7 cellular contexts compared by ENCODE assay signal in genomic region chr19:40819479-40820234, GRCh38. TPM values are rescaled to one million over a fixed set of nuclear protein-coding genes. Genes with fewer than 3 reads are reported as not detected.
DNase-seq lines count a peak whose midpoint lies in the region; ATAC-seq, FAIRE-seq and TF ChIP-seq lines count a peak whose summit lies in the region.
"Not testable (repeated sequence)": the region's sequence is repeated elsewhere in the genome, so short reads cannot be mapped to it uniquely, and the experiment has no call there.

No MANE protein-coding gene starts in this region.

- not testable (repeated sequence) for H3K9ac ChIP-seq in H1 (replicated peaks in 1 of 4; ENCODE audit: extremely low read depth in 1 of 4, low read depth in 3 of 4, low read length in 3 of 4)

- H4K91ac ChIP-seq in H1 (replicated peaks; ENCODE audit: insufficient read length, low read length), result not testable (repeated sequence)

- not testable (repeated sequence) for H3K27me3 Mint-ChIP-seq in activated T-helper 17 cell treated with anti-CD3 and anti-CD28 coated beads, Interleukin-2, amount 50 U/mL, for 72 hours

- not testable (repeated sequence) for H3K4me2 ChIP-seq in H1 (ENCODE audit: insufficient read depth in 1 of 2, low read depth in 2 of 2, low read length in 2 of 2)

- H2BK12ac ChIP-seq in H1 (ENCODE audit: low read depth, low read length), result not testable (repeated sequence)

- not testable (repeated sequence) for H3K79me1 ChIP-seq in H1 (ENCODE audit: low read depth, low read length)

- not testable (repeated sequence) for H3K23ac ChIP-seq in H1 (ENCODE audit: insufficient read length)

- not testable (repeated sequence) for H3K4ac ChIP-seq in H1 (replicated peaks; ENCODE audit: insufficient read length, low read depth, low read length)

- peaks cover 16% of the 10 kb centered on the region for H3K4me1 Mint-ChIP-seq in activated T-helper 17 cell treated with anti-CD3 and anti-CD28 coated beads, Interleukin-2, amount 50 U/mL, for 72 hours

- H3K4me3 Mint-ChIP-seq in activated T-helper 17 cell treated with anti-CD3 and anti-CD28 coated beads, Interleukin-2, amount 50 U/mL, for 72 hours, result peak overlapping the region; percentile 82

- not testable (repeated sequence) for H4K8ac ChIP-seq in H1 (ENCODE audit: extremely low read depth, insufficient read depth, low read length)

- TF ChIP-seq RAD21 in H1 (IDR thresholded peaks at IDR 0.05 in 1 of 2, conservative IDR thresholded peaks at IDR 0.05 in 1 of 2; ENCODE audit: low read depth in 2 of 2, low read length in 2 of 2), result peak; percentile 35 to 51; a peak in 2 of 4 replicates

- WGBS in H1 (ENCODE audit: extremely low coverage in 1 of 2, insufficient coverage in 1 of 2, insufficient read length in 1 of 2, insufficient replicate concordance in 2 of 2, low coverage in 1 of 2, low lambda C conversion rate in 2 of 2, missing lambda C conversion rate in 1 of 2), 2 experiments, result 28% methylated on average over 6 of the region's 6 CpGs; no CpG with 5 or more reads in 1 of the 2 experiments

- not testable (repeated sequence) for H3K18ac ChIP-seq in H1 (ENCODE audit: extremely low read depth, low read length)

- not testable (repeated sequence) for H3K4me3 ChIP-seq in H1 (ENCODE audit: extremely low read depth in 1 of 4, insufficient read depth in 2 of 4, low read depth in 3 of 4, low read length in 4 of 4)

- CTCF ChIA-PET in GM10248 (lab: Yijun Ruan, JAX), result interaction anchor here (0.8 to 4.1 kb wide), 20 partner anchors 9 to 335 kb away, joined by 3 to 60 read pairs (median 4); no protein-coding TSS in a partner anchor
- CTCF ChIA-PET in H1 (lab: Charles Lee; ENCODE audit: partially characterized antibody), result interaction anchor here (0.7 to 3.0 kb wide), 30 partner anchors 9 to 627 kb away, joined by 3 to 16 read pairs (median 3); partner anchors contain the start of genes ACTMAP and SNRPA

- H3K9me3 Mint-ChIP-seq in activated T-helper 17 cell treated with anti-CD3 and anti-CD28 coated beads, Interleukin-2, amount 50 U/mL, for 72 hours, result not testable (repeated sequence)

- H3K79me2 ChIP-seq in H1 (ENCODE audit: control insufficient read depth in 1 of 2, insufficient read depth in 2 of 2, low read length in 2 of 2), result not testable (repeated sequence)

- TF ChIP-seq POLR2A in H1 (IDR thresholded peaks at IDR 0.05; ENCODE audit: control extremely low read depth in 1 of 2, low read depth in 2 of 2, low read length in 2 of 2), result not testable (repeated sequence)

- H3K36me3 Mint-ChIP-seq in activated T-helper 17 cell treated with anti-CD3 and anti-CD28 coated beads, Interleukin-2, amount 50 U/mL, for 72 hours (ENCODE audit: low read depth), result not testable (repeated sequence)

- H3K9me3 ChIP-seq in H1 (ENCODE audit: insufficient read depth in 2 of 2, low read depth in 1 of 2, low read length in 1 of 2), result not testable (repeated sequence)

- POLR2A ChIA-PET in GM10248 (lab: Yijun Ruan, JAX), result not testable (repeated sequence)
- POLR2A ChIA-PET in H1 (lab: Charles Lee; ENCODE audit: partially characterized antibody), result interaction anchor here (0.9 to 2.2 kb wide), 6 partner anchors 9 to 67 kb away, joined by 3 to 8 read pairs (median 4); partner anchors contain the start of gene EGLN2

- H2AK5ac ChIP-seq in H1 (ENCODE audit: low read depth, low read length), result not testable (repeated sequence)

- not testable (repeated sequence) for H2AFZ ChIP-seq in H1 (ENCODE audit: low read length)

- not testable (repeated sequence) for H2BK15ac ChIP-seq in H1 (ENCODE audit: low read length)

- TF ChIP-seq EP300 in H1 (IDR thresholded peaks at IDR 0.05; ENCODE audit: borderline replicate concordance in 1 of 2, low read depth in 2 of 2, low read length in 2 of 2), result not testable (repeated sequence)

- H2BK5ac ChIP-seq in H1 (ENCODE audit: low read depth, low read length), result not testable (repeated sequence)

- not testable (repeated sequence) for H2BK20ac ChIP-seq in H1 (ENCODE audit: low read length)

- H3K27me3 ChIP-seq in H1 (replicated peaks in 1 of 4; ENCODE audit: control insufficient read depth in 3 of 4, extremely low read depth in 1 of 4, insufficient read depth in 3 of 4, low read length in 3 of 4), result not testable (repeated sequence)

- not testable (repeated sequence) for H4K5ac ChIP-seq in H1 (ENCODE audit: insufficient read length, low read depth, low read length)

- not testable (repeated sequence) for H4K20me1 ChIP-seq in H1 (replicated peaks in 1 of 2; ENCODE audit: control insufficient read depth in 1 of 2, insufficient read depth in 2 of 2, low read length in 2 of 2)

- not testable (repeated sequence) for H3K4me1 ChIP-seq in H1 (replicated peaks in 1 of 4; ENCODE audit: control insufficient read depth in 3 of 4, insufficient read depth in 4 of 4, low read length in 3 of 4)

- TF ChIP-seq CTCF in GM10248 (IDR thresholded peaks at IDR 0.05; ENCODE audit: control extremely low read depth, extremely low read depth, low read depth, missing control alignments), result peak; percentile 55
- peak in 2 of 3 experiments; percentile 41 to 48; a peak in 2 of 4 replicates for TF ChIP-seq CTCF in H1 (IDR thresholded peaks at IDR 0.05; ENCODE audit: control extremely low read depth in 1 of 3, insufficient read depth in 1 of 3, low read depth in 1 of 3, low read length in 3 of 3)

- H3K14ac ChIP-seq in H1 (ENCODE audit: insufficient read length), result not testable (repeated sequence)

- not testable (repeated sequence) for H3K23me2 ChIP-seq in H1 (ENCODE audit: low read depth, low read length)

- not testable (repeated sequence) for H3K27ac Mint-ChIP-seq in activated T-helper 17 cell treated with anti-CD3 and anti-CD28 coated beads, Interleukin-2, amount 50 U/mL, for 72 hours

- H2BK120ac ChIP-seq in H1 (replicated peaks; ENCODE audit: low read depth, low read length), result not testable (repeated sequence)

- not testable (repeated sequence) for H3K27ac ChIP-seq in H1 (ENCODE audit: low read depth, low read length)

- not testable (repeated sequence) for H3K56ac ChIP-seq in H1 (replicated peaks; ENCODE audit: insufficient read length, low read depth, low read length)

- not testable (repeated sequence) for DNase-seq in GM10248 (ENCODE audit: extremely low spot score)
- peak; percentile 44 for DNase-seq in NCI-H1694 treated with DMSO at 0.1 percent for 48 hours (lab: John Stamatoyannopoulos, UW)
- peak; percentile 58 for DNase-seq in T follicular helper cell (ENCODE audit: low read depth)
- peak in 1 of 2 experiments; percentile 67 for DNase-seq in H1 (ENCODE audit: low read depth in 1 of 2, low spot score in 2 of 2)
- peak; percentile 56 for DNase-seq in left lobe of liver (ENCODE audit: low spot score)
- peak; percentile 60 for DNase-seq in stimulated activated CD4-positive, alpha-beta T cell treated with anti-CD3 and anti-CD28 coated beads, Interleukin-12 subunit alpha, Interleukin-12 subunit beta, amount 100 ng/mL, for 4 hours

- ATAC-seq in activated T-helper 17 cell treated with anti-CD3 and anti-CD28 coated beads, Interleukin-2, amount 50 U/mL, for 72 hours (replicated peaks), result not testable (repeated sequence)
- peak; percentile 21 for ATAC-seq in left lobe of liver

- not testable (repeated sequence) for H3K36me3 ChIP-seq in H1 (ENCODE audit: control insufficient read depth in 2 of 4, insufficient read depth in 4 of 4, low read length in 3 of 4)

- not testable (repeated sequence) for FAIRE-seq in H1 (lab: Jason Lieb, UNC)

RNA-seq across cellular contexts. Expression of gene EGLN2, which starts 20.7 kb away (rescaled TPM):
- 10 to 100 TPM; 78.1 to 86.8 TPM for total RNA-seq in activated T-helper 17 cell treated with anti-CD3 and anti-CD28 coated beads, Interleukin-2, amount 50 U/mL, for 72 hours
- total RNA-seq in H1 (2021; fragmentation: NEBNext Ultra II Directional; extraction: Animal tissue kit (Norgen Biotek cat#: 25700)), result 101 and 103 TPM in 2 replicates
- polyA plus RNA-seq in H1 (2011; rRNA removed), result 86.9 and 101 TPM in 2 replicates
- 92.3 TPM for polyA plus RNA-seq in H1 (2011; cell fraction: cytosol; rRNA removed)
- 115 TPM for polyA plus RNA-seq in H1 (2011; cell fraction: nucleus; rRNA removed)
- polyA plus RNA-seq in H1 (2012, experiment 1 of 2), result 67.8 to 136 TPM (median 115 TPM) in 4 replicates
- 88.1 TPM for polyA plus RNA-seq in H1 (2012, experiment 2 of 2)
- 71.6 TPM for polyA plus RNA-seq in H1 (2013, experiment 1 of 2)
- 70.0 TPM for polyA plus RNA-seq in H1 (2013, experiment 2 of 2)
- 53.1 and 75.3 TPM in 2 replicates for polyA minus RNA-seq in H1 (2011; rRNA and poly(A)+ RNA removed)
- polyA minus RNA-seq in H1 (2011; cell fraction: cytosol; rRNA and poly(A)+ RNA removed), result 54.2 TPM
- 66.5 TPM for polyA minus RNA-seq in H1 (2011; cell fraction: nucleus; rRNA and poly(A)+ RNA removed)
- 42.2 TPM for total RNA-seq in left lobe of liver

RNA-seq across cellular contexts. Expression of gene CYP2A6, which starts 30.6 kb away (rescaled TPM):
- not detected for total RNA-seq in activated T-helper 17 cell treated with anti-CD3 and anti-CD28 coated beads, Interleukin-2, amount 50 U/mL, for 72 hours
- not detected in 2 replicates for total RNA-seq in H1 (2021; fragmentation: NEBNext Ultra II Directional; extraction: Animal tissue kit (Norgen Biotek cat#: 25700))
- 0.33 and 0.46 TPM in 2 replicates for polyA plus RNA-seq in H1 (2011; rRNA removed)
- 0.14 TPM for polyA plus RNA-seq in H1 (2011; cell fraction: cytosol; rRNA removed)
- polyA plus RNA-seq in H1 (2011; cell fraction: nucleus; rRNA removed), result 0.37 TPM
- polyA plus RNA-seq in H1 (2012, experiment 1 of 2), result 0.20 to 0.60 TPM (median 0.29 TPM) in 3 of 4 replicates, not detected in the other
- polyA plus RNA-seq in H1 (2012, experiment 2 of 2), result 0.18 TPM
- 0.10 TPM for polyA plus RNA-seq in H1 (2013, experiment 1 of 2)
- polyA plus RNA-seq in H1 (2013, experiment 2 of 2), result not detected
- polyA minus RNA-seq in H1 (2011; rRNA and poly(A)+ RNA removed), result 0.73 TPM in 1 of 2 replicates, not detected in the other
- polyA minus RNA-seq in H1 (2011; cell fraction: cytosol; rRNA and poly(A)+ RNA removed), result not detected
- not detected for polyA minus RNA-seq in H1 (2011; cell fraction: nucleus; rRNA and poly(A)+ RNA removed)
- 2,152 TPM for total RNA-seq in left lobe of liver

RNA-seq across cellular contexts. Expression of gene RAB4B, which starts 41.6 kb away (rescaled TPM):
- 10 to 100 TPM; 29.0 to 31.3 TPM for total RNA-seq in activated T-helper 17 cell treated with anti-CD3 and anti-CD28 coated beads, Interleukin-2, amount 50 U/mL, for 72 hours
- total RNA-seq in H1 (2021; fragmentation: NEBNext Ultra II Directional; extraction: Animal tissue kit (Norgen Biotek cat#: 25700)), result 15.8 and 15.9 TPM in 2 replicates
- polyA plus RNA-seq in H1 (2011; rRNA removed), result 28.6 and 42.1 TPM in 2 replicates
- 29.6 TPM for polyA plus RNA-seq in H1 (2011; cell fraction: cytosol; rRNA removed)
- 33.6 TPM for polyA plus RNA-seq in H1 (2011; cell fraction: nucleus; rRNA removed)
- polyA plus RNA-seq in H1 (2012, experiment 1 of 2), result 9.8 to 26.8 TPM (median 21.5 TPM) in 4 replicates
- polyA plus RNA-seq in H1 (2012, experiment 2 of 2), result 21.1 TPM
- 11.6 TPM for polyA plus RNA-seq in H1 (2013, experiment 1 of 2)
- polyA plus RNA-seq in H1 (2013, experiment 2 of 2), result 13.2 TPM
- 7.0 and 9.0 TPM in 2 replicates for polyA minus RNA-seq in H1 (2011; rRNA and poly(A)+ RNA removed)
- polyA minus RNA-seq in H1 (2011; cell fraction: cytosol; rRNA and poly(A)+ RNA removed), result 8.1 TPM
- polyA minus RNA-seq in H1 (2011; cell fraction: nucleus; rRNA and poly(A)+ RNA removed), result 4.1 TPM
- 9.0 TPM for total RNA-seq in left lobe of liver

RNA-seq across cellular contexts. Expression of gene MIA, which starts 44.3 kb away (rescaled TPM):
- 1 to 10 TPM in 1 of 2 donors, not detected in 1; 5.7 TPM for total RNA-seq in activated T-helper 17 cell treated with anti-CD3 and anti-CD28 coated beads, Interleukin-2, amount 50 U/mL, for 72 hours
- total RNA-seq in H1 (2021; fragmentation: NEBNext Ultra II Directional; extraction: Animal tissue kit (Norgen Biotek cat#: 25700)), result not detected in 2 replicates
- polyA plus RNA-seq in H1 (2011; rRNA removed), result not detected in 2 replicates
- polyA plus RNA-seq in H1 (2011; cell fraction: cytosol; rRNA removed), result not detected
- polyA plus RNA-seq in H1 (2011; cell fraction: nucleus; rRNA removed), result 1.3 TPM
- 0.56 TPM in 1 of 4 replicates, not detected in the others for polyA plus RNA-seq in H1 (2012, experiment 1 of 2)
- not detected for polyA plus RNA-seq in H1 (2012, experiment 2 of 2)
- 0.26 TPM for polyA plus RNA-seq in H1 (2013, experiment 1 of 2)
- 0.11 TPM for polyA plus RNA-seq in H1 (2013, experiment 2 of 2)
- polyA minus RNA-seq in H1 (2011; rRNA and poly(A)+ RNA removed), result not detected in 2 replicates
- not detected for polyA minus RNA-seq in H1 (2011; cell fraction: cytosol; rRNA and poly(A)+ RNA removed)
- not detected for polyA minus RNA-seq in H1 (2011; cell fraction: nucleus; rRNA and poly(A)+ RNA removed)
- total RNA-seq in left lobe of liver, result 0.43 TPM

Comparison
In these comparisons a context has a peak if more than half of its experiments do, and no peak if none do; other contexts are left out.
1. RNA of gene CYP2A6, which starts 30.6 kb away (total RNA-seq): 2,152 TPM in left lobe of liver (single experiment); not detected in H1 and not detected in activated T-helper 17 cell treated with anti-CD3 and anti-CD28 coated beads, Interleukin-2, amount 50 U/mL, for 72 hours; every median in the first group is over 1,000 times any median in the second.